ENCODE assay signal across 20 cellular contexts in the genomic region with DNA sequence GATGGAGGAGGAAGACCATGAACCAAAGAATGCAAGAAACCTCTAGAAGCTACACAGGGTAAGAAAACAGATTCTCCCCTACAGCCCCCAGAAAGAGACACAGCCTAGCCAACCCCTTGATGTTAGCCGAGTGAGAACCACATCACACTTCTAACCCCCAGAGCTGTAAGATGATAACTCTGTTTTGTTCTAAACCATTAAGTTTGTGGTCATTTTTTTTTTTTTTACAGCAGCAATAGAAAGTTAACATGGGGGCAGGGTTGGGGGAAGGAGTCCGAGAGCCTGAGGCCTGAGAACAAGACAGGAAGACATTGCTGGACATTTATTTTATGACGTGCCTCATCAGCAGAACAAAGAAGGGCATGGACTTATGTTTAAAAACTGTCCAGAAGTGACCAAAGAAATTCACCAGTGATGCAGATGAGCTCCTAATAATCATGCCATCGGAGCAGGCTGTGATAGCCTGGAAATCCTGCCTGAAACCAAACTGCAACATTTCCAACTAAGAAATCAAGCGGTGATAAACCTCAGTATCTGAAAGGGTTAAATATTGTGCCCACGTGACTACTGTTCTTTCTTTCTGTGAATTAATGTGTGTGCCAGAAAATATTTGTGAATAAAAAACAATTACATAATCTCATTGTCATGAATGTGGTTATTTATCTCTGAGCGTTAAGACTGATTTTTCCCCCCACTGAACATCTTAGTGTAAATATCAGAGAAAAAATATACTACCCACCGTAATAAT. TPM values are rescaled to one million over a fixed set of nuclear protein-coding genes. Genes with fewer than 3 reads are reported as not detected.
DNase-seq lines count a peak whose midpoint lies in the region; ATAC-seq and TF ChIP-seq lines count a peak whose summit lies in the region.
"Had no signal": no experiment of that assay in that cellular context is flagged by ENCODE, and none has a peak within 500 bp of the region (broad histone marks: within the 10 kb centered on the region; RNA-seq: fewer than 3 reads in every experiment).

No MANE protein-coding gene starts in this region.

- H3K4me3 ChIP-seq in coronary artery: peak overlapping the region; percentile 12
- H3K4me3 ChIP-seq in stomach smooth muscle (ENCODE audit: low read length in 2 of 2): peak overlapping the region; percentile 16 to 41
- H3K4me3 ChIP-seq in upper lobe of left lung: no peak overlapping the region
- H3K4me3 ChIP-seq: HAP-1, prostate gland had no signal

- H3K9me3 ChIP-seq in stomach smooth muscle (ENCODE audit: control insufficient read depth in 2 of 2, low read length in 2 of 2): no peaks in the 10 kb centered on the region
- H3K9me3 ChIP-seq in upper lobe of left lung: no peaks in the 10 kb centered on the region
- H3K9me3 ChIP-seq: HAP-1, prostate gland had no signal

- H3K36me3 ChIP-seq in stomach smooth muscle (ENCODE audit: control insufficient read depth in 2 of 2, insufficient read depth in 2 of 2, low read length in 2 of 2): no peaks in the 10 kb centered on the region
- no peaks in the 10 kb centered on the region for H3K36me3 ChIP-seq in upper lobe of left lung
- H3K36me3 ChIP-seq: HAP-1, prostate gland had no signal

- peak; percentile 7 for DNase-seq in GM03348 (ENCODE audit: low spot score)
- DNase-seq in coronary artery (ENCODE audit: low spot score): no peak
- peak; percentile 87 for DNase-seq in left kidney (ENCODE audit: low read depth, low spot score)
- no peak for DNase-seq in upper lobe of left lung
- DNase-seq: activated CD4-positive, alpha-beta T cell treated with anti-CD3 and anti-CD28 coated beads for 48 hours; activated CD8-positive, alpha-beta memory T cell treated with anti-CD3 and anti-CD28 coated beads, Interleukin-2, amount 50 U/mL, for 4 hours; activated effector memory CD4-positive, alpha-beta T cell treated with Interleukin-2 at 50 U/mL for 16 hours; cerebellar nuclear complex; effector memory CD8-positive, alpha-beta T cell; foreskin melanocyte; naive B cell; NCI-H1048; NCI-H2081; NK-92 treated with Interleukin-12 subunit alpha and Interleukin-12 subunit beta, amount 100 ng/mL, for 24 hours had no signal

- 65 to 70% methylated on average over 8 of the region's 8 CpGs for WGBS in upper lobe of left lung, 2 donors

- no peak for TF ChIP-seq EP300 in upper lobe of left lung (IDR thresholded peaks at IDR 0.05)

- H3K9ac ChIP-seq in stomach smooth muscle (ENCODE audit: low read length in 2 of 2): no peak overlapping the region

- H3K27me3 ChIP-seq in stomach smooth muscle (ENCODE audit: control insufficient read depth in 1 of 2, insufficient read depth in 2 of 2, low read length in 2 of 2) (no peaks in the 10 kb centered on the region), upper lobe of left lung (no peaks in the 10 kb centered on the region)

- H3K27ac ChIP-seq in coronary artery (peak overlapping the region; percentile 6 to 48), stomach smooth muscle (ENCODE audit: low read length) (no peak overlapping the region), upper lobe of left lung (no peak overlapping the region)
- H3K27ac ChIP-seq: prostate gland had no signal

- TF ChIP-seq CTCF in coronary artery (IDR thresholded peaks at IDR 0.05): no peak
- TF ChIP-seq CTCF in upper lobe of left lung (IDR thresholded peaks at IDR 0.05): no peak

- ATAC-seq in upper lobe of left lung (ENCODE audit: low FRiP score in 2 of 2) (no peak), HG03469 (IDR thresholded peaks at IDR 0.05; ENCODE audit: unreplicated experiment) (no peak), HG02970 (IDR thresholded peaks at IDR 0.05; ENCODE audit: low FRiP score, unreplicated experiment) (no peak)
- ATAC-seq: effector memory CD8-positive, alpha-beta T cell had no signal

- H3K4me1 ChIP-seq in stomach smooth muscle (ENCODE audit: control insufficient read depth, insufficient read depth, low read length) (no peaks in the 10 kb centered on the region), upper lobe of left lung (peaks cover 0 to 5% (median 1%) of the 10 kb centered on the region in 4 donors)
- H3K4me1 ChIP-seq: HAP-1, prostate gland had no signal

- no peak for TF ChIP-seq POLR2A in upper lobe of left lung (IDR thresholded peaks at IDR 0.05)

RNA-seq across cellular contexts. Expression of gene ABCA9, which starts 1.1 kb away (rescaled TPM):
- 10 to 100 TPM in 3 of 6 donors, 1 to 10 TPM in 3; 3.8 to 46.1 (median 9.8) TPM for total RNA-seq in upper lobe of left lung
- total RNA-seq: RPMI7951 had no signal

Comparison
In these comparisons a context has a peak if more than half of its experiments do, and no peak if none do; other contexts are left out.
1. DNase-seq: peak in GM03348 (single experiment) and left kidney (single experiment); none in coronary artery (single experiment) and upper lobe of left lung (0 of 2).
2. H3K27ac ChIP-seq: peak in coronary artery (2 of 2); none in stomach smooth muscle (single experiment) and upper lobe of left lung (0 of 4).
3. H3K4me3 ChIP-seq: peak in coronary artery (single experiment) and stomach smooth muscle (2 of 2); none in upper lobe of left lung (0 of 4).